In genomic region chr19:796692-797527, GRCh38 we compare ENCODE assay signal across 1 cellular context.
TF ChIP-seq lines count a peak whose summit lies in the region.

Gene PTBP1, plus strand, starts transcription at chr19:797452. Its CDS starts 46 bp downstream, at chr19:797498.

TF ChIP-seq in HEK293, 187 proteins besides CTCF, POLR2A, EP300 and RAD21 (continued from another document and continues in another):
- no peak for TF ChIP-seq ZNF223 (tag by site-specific recombination; IDR thresholded peaks at IDR 0.05)
- TF ChIP-seq ZNF398 (tag by site-specific recombination; IDR thresholded peaks at IDR 0.05): no peak
- no peak for TF ChIP-seq PRDM6 (tag by site-specific recombination; IDR thresholded peaks at IDR 0.05)
- no peak for TF ChIP-seq ZNF514 (tag by site-specific recombination; IDR thresholded peaks at IDR 0.05)
- TF ChIP-seq ZNF530 (tag by site-specific recombination; IDR thresholded peaks at IDR 0.05; ENCODE audit: low read depth): no peak
- TF ChIP-seq ZNF488 (tag by site-specific recombination; IDR thresholded peaks at IDR 0.05): no peak
- TF ChIP-seq ZNF140 (tag by site-specific recombination; IDR thresholded peaks at IDR 0.05): no peak
- TF ChIP-seq ZNF548 (tag by site-specific recombination; IDR thresholded peaks at IDR 0.05): no peak
- peak; percentile 74 for TF ChIP-seq WT1 (tag by site-specific recombination; IDR thresholded peaks at IDR 0.05)
- TF ChIP-seq ZNF146 (tag by site-specific recombination; IDR thresholded peaks at IDR 0.05): no peak
- TF ChIP-seq ZNF48 (tag by site-specific recombination; IDR thresholded peaks at IDR 0.05): no peak
- peak; percentile 51; the same call in 1 of the 2 replicates for TF ChIP-seq KLF10 (tag by site-specific recombination; IDR thresholded peaks at IDR 0.05)
- peak; percentile 54; the same call in 1 of the 2 replicates for TF ChIP-seq ZBTB20 (tag by site-specific recombination; IDR thresholded peaks at IDR 0.05)
- no peak for TF ChIP-seq OVOL3 (tag by site-specific recombination; IDR thresholded peaks at IDR 0.05)
- no peak for TF ChIP-seq ZNF664 (tag by site-specific recombination; IDR thresholded peaks at IDR 0.05)
- no peak for TF ChIP-seq SETDB1 (IDR thresholded peaks at IDR 0.05; ENCODE audit: insufficient read length, low read length)
- no peak for TF ChIP-seq ZNF837 (tag by site-specific recombination; IDR thresholded peaks at IDR 0.05)
- 0 out of 2 replicates have a peak, but pooled peaks have one; percentile 14 for TF ChIP-seq ZBTB21 (tag by site-specific recombination; IDR thresholded peaks at IDR 0.05)
- TF ChIP-seq ZNF473 (tag by site-specific recombination; IDR thresholded peaks at IDR 0.05): no peak
- no peak for TF ChIP-seq ZNF529 (tag by site-specific recombination; IDR thresholded peaks at IDR 0.05; ENCODE audit: insufficient replicate concordance)
- TF ChIP-seq ZNF221 (tag by site-specific recombination; IDR thresholded peaks at IDR 0.05; ENCODE audit: borderline replicate concordance): no peak
- no peak for TF ChIP-seq ZNF426 (tag by site-specific recombination; IDR thresholded peaks at IDR 0.05)
- no peak for TF ChIP-seq SCRT2 (tag by site-specific recombination; IDR thresholded peaks at IDR 0.05)
- TF ChIP-seq SCRT1 (tag by site-specific recombination; IDR thresholded peaks at IDR 0.05; ENCODE audit: borderline replicate concordance): no peak
- TF ChIP-seq, protein P1, sequence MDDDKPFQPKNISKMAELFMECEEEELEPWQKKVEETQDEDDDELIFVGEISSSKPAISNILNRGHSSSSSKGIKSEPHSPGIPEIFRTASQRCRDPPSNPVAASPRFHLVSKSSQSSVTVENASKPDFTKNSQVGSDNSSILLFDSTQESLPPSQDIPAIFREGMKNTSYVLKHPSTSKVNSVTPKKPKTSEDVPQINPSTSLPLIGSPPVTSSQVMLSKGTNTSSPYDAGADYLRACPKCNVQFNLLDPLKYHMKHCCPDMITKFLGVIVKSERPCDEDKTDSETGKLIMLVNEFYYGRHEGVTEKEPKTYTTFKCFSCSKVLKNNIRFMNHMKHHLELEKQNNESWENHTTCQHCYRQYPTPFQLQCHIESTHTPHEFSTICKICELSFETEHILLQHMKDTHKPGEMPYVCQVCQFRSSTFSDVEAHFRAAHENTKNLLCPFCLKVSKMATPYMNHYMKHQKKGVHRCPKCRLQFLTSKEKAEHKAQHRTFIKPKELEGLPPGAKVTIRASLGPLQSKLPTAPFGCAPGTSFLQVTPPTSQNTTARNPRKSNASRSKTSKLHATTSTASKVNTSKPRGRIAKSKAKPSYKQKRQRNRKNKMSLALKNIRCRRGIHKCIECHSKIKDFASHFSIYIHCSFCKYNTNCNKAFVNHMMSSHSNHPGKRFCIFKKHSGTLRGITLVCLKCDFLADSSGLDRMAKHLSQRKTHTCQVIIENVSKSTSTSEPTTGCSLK (tag by site-specific recombination; IDR thresholded peaks at IDR 0.05): no peak
- TF ChIP-seq ZNF366 (tag by site-specific recombination; conservative IDR thresholded peaks at IDR 0.05): no peak
- 0 out of 2 replicates have a peak, but pooled peaks have one; percentile 13 for TF ChIP-seq ZFP69B (tag by site-specific recombination; IDR thresholded peaks at IDR 0.05)
- TF ChIP-seq ZNF785 (tag by site-specific recombination; IDR thresholded peaks at IDR 0.05): 0 out of 2 replicates have a peak, but pooled peaks have one; percentile 59
- TF ChIP-seq ZNF561 (tag by site-specific recombination; IDR thresholded peaks at IDR 0.05; ENCODE audit: borderline replicate concordance): peak; percentile 83; the same call in 1 of the 2 replicates
- TF ChIP-seq ZNF544 (tag by site-specific recombination; IDR thresholded peaks at IDR 0.05): no peak
- TF ChIP-seq, protein P2, sequence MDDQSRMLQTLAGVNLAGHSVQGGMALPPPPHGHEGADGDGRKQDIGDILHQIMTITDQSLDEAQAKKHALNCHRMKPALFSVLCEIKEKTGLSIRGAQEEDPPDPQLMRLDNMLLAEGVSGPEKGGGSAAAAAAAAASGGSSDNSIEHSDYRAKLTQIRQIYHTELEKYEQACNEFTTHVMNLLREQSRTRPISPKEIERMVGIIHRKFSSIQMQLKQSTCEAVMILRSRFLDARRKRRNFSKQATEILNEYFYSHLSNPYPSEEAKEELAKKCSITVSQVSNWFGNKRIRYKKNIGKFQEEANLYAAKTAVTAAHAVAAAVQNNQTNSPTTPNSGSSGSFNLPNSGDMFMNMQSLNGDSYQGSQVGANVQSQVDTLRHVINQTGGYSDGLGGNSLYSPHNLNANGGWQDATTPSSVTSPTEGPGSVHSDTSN (CRISPR knock-in tag; IDR thresholded peaks at IDR 0.05): peak; percentile 4; the same call in 1 of the 2 replicates
- peak; percentile 49; the same call in 1 of the 2 replicates for TF ChIP-seq GLIS1 (tag by site-specific recombination; IDR thresholded peaks at IDR 0.05)
- no peak for TF ChIP-seq PRDM4 (tag by site-specific recombination; IDR thresholded peaks at IDR 0.05)
- no peak for TF ChIP-seq ZNF571 (tag by site-specific recombination; IDR thresholded peaks at IDR 0.05)
- TF ChIP-seq, protein P3, sequence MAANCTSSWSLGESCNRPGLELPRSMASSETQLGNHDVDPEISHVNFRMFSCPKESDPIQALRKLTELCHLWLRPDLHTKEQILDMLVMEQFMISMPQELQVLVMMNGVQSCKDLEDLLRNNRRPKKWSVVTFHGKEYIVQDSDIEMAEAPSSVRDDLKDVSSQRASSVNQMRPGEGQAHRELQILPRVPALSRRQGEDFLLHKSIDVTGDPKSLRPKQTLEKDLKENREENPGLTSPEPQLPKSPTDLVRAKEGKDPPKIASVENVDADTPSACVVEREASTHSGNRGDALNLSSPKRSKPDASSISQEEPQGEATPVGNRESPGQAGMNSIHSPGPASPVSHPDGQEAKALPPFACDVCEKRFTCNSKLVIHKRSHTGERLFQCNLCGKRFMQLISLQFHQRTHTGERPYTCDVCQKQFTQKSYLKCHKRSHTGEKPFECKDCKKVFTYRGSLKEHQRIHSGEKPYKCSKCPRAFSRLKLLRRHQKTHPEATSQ (tag by site-specific recombination; IDR thresholded peaks at IDR 0.05): no peak
- no peak for TF ChIP-seq ZNF776 (tag by site-specific recombination; IDR thresholded peaks at IDR 0.05; ENCODE audit: borderline replicate concordance)
- no peak for TF ChIP-seq ZBTB48 (tag by site-specific recombination; IDR thresholded peaks at IDR 0.05)
- TF ChIP-seq BCL11B (tag by site-specific recombination; IDR thresholded peaks at IDR 0.05; ENCODE audit: low read depth): no peak
- peak; percentile 89 for TF ChIP-seq ZNF324 (tag by site-specific recombination; IDR thresholded peaks at IDR 0.05)
- TF ChIP-seq ZNF292 (tag by site-specific recombination; IDR thresholded peaks at IDR 0.05; ENCODE audit: borderline replicate concordance, low read depth): no peak
- TF ChIP-seq ZNF521 (tag by site-specific recombination; IDR thresholded peaks at IDR 0.05): no peak
- TF ChIP-seq, protein P4, sequence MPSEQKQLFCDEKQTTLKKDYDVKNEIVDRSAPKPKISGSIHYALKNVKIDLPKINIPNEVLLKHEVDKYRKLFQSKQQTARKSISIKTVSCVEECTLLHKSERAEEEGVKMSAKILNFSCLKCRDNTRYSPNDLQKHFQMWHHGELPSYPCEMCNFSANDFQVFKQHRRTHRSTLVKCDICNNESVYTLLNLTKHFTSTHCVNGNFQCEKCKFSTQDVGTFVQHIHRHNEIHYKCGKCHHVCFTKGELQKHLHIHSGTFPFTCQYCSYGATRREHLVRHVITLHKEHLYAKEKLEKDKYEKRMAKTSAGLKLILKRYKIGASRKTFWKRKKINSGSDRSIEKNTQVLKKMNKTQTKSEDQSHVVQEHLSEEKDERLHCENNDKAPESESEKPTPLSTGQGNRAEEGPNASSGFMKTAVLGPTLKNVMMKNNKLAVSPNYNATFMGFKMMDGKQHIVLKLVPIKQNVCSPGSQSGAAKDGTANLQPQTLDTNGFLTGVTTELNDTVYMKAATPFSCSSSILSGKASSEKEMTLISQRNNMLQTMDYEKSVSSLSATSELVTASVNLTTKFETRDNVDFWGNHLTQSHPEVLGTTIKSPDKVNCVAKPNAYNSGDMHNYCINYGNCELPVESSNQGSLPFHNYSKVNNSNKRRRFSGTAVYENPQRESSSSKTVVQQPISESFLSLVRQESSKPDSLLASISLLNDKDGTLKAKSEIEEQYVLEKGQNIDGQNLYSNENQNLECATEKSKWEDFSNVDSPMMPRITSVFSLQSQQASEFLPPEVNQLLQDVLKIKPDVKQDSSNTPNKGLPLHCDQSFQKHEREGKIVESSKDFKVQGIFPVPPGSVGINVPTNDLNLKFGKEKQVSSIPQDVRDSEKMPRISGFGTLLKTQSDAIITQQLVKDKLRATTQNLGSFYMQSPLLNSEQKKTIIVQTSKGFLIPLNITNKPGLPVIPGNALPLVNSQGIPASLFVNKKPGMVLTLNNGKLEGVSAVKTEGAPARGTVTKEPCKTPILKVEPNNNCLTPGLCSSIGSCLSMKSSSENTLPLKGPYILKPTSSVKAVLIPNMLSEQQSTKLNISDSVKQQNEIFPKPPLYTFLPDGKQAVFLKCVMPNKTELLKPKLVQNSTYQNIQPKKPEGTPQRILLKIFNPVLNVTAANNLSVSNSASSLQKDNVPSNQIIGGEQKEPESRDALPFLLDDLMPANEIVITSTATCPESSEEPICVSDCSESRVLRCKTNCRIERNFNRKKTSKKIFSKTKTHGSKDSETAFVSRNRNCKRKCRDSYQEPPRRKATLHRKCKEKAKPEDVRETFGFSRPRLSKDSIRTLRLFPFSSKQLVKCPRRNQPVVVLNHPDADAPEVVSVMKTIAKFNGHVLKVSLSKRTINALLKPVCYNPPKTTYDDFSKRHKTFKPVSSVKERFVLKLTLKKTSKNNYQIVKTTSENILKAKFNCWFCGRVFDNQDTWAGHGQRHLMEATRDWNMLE (tag by site-specific recombination; conservative IDR thresholded peaks at IDR 0.05; ENCODE audit: low read depth): no peak
- no peak for TF ChIP-seq ZNF155 (tag by site-specific recombination; IDR thresholded peaks at IDR 0.05)
- TF ChIP-seq ZNF26 (tag by site-specific recombination; IDR thresholded peaks at IDR 0.05): no peak
- TF ChIP-seq ZNF624 (tag by site-specific recombination; IDR thresholded peaks at IDR 0.05): no peak
- peak; percentile 89 for TF ChIP-seq ZNF341 (tag by site-specific recombination; IDR thresholded peaks at IDR 0.05; ENCODE audit: low read depth)
- TF ChIP-seq GFI1B (tag by site-specific recombination; IDR thresholded peaks at IDR 0.05): no peak
- TF ChIP-seq BCL11A (tag by site-specific recombination; IDR thresholded peaks at IDR 0.05; ENCODE audit: low read depth): no peak
- no peak for TF ChIP-seq HOXD13 (CRISPR knock-in tag; IDR thresholded peaks at IDR 0.05; ENCODE audit: borderline replicate concordance)
- TF ChIP-seq ZNF169 (tag by site-specific recombination; IDR thresholded peaks at IDR 0.05): no peak
